9 cellular contexts compared by ENCODE assay signal in the genomic region with DNA sequence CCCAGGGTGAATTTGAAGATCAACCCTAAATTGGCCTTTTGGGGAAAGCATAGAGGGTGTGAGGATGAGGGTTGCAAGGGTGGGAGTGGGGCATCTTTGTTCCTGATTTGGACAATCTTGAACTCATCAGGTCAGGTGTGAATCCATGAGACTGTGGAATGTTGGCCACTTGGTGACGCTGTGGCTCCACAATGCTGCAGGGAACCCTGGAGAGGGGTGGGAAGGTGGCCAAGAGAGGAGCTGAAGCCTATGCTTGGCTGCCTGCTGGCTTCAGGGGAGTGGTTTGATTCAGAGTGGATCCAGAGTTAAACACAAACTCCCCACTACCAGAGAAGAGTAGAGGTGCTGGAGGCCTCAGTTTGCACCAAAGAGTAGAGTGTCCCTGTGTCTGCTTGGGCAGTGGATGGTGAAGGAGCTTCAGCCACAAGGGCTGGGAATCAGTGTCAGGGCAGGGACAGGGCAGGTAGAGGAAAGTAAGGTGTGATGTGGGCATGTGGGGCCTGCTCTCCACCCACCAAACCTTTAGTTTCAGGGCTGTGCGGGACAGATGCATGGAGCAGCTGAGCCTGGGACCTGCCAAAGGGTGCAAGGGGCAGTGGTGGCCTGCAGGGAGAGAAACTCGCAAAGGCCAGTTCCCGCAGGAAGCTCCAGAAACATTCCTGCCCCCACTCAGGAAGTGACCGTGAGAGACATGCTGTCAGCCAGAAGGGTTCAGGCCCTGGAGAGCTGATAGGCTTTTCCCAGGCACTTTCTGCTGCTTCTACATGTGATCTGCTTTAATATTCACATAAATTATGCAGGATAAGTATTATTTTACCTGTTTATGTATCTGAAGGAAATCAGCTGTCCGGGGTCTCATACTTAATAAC.
A peak's percentile ranks its signal among the peaks of the same experiment; 100 is the strongest.
DNase-seq lines count a peak whose midpoint lies in the region; FAIRE-seq and TF ChIP-seq lines count a peak whose summit lies in the region.
"Had no signal": no experiment of that assay in that cellular context is flagged by ENCODE, and none has a peak within 500 bp of the region (broad histone marks: within the 10 kb centered on the region; RNA-seq: fewer than 3 reads in every experiment).

No MANE protein-coding gene starts in this region.

- peak; percentile 47 for TF ChIP-seq CTCF in NB4 (IDR thresholded peaks at IDR 0.05; ENCODE audit: low read depth, low read length)
- peak; percentile 45 for TF ChIP-seq CTCF in astrocyte of the cerebellum (IDR thresholded peaks at IDR 0.05; ENCODE audit: low read depth, low read length, missing control alignments)
- TF ChIP-seq CTCF in osteocyte (IDR thresholded peaks at IDR 0.05): peak; percentile 9

- FAIRE-seq in HTR-8/SVneo (lab: Jason Lieb, UNC): no peak

- DNase-seq in NCI-H1417 (lab: John Stamatoyannopoulos, UW) (peak in 2 of 3 experiments; percentile 7 to 85), NCI-H1417 treated with DMSO at 0.1 percent for 48 hours (lab: John Stamatoyannopoulos, UW) (no peak), NB4 (ENCODE audit: low read depth) (peak; percentile 44), astrocyte of the cerebellum (ENCODE audit: low read depth) (no peak), osteocyte (ENCODE audit: extremely low spot score, unreplicated experiment) (no peak), CD1c-positive myeloid dendritic cell (ENCODE audit: extremely low spot score) (no peak), HTR-8/SVneo (ENCODE audit: insufficient read length, low spot score) (no peak)
- DNase-seq in stimulated activated naive CD4-positive, alpha-beta T cell treated with Interleukin-2 at 50 U/mL for 16 hours (lab: John Stamatoyannopoulos, UW): no peak

- in situ Hi-C loops in astrocyte of the cerebellum (cut with HindIII; ENCODE audit: low sequenced_read_pairs): no loop called here

- H3K4me1 Mint-ChIP-seq in osteocyte (ENCODE audit: unreplicated experiment): no peaks in the 10 kb centered on the region
- H3K4me1 Mint-ChIP-seq: B cell had no signal

- no peak for TF ChIP-seq POLR2A in NB4 (IDR thresholded peaks at IDR 0.05; ENCODE audit: extremely low read depth, insufficient read length)

- H3K27me3 Mint-ChIP-seq in osteocyte (ENCODE audit: unreplicated experiment): peaks cover 9% of the 10 kb centered on the region
- H3K27me3 Mint-ChIP-seq: B cell had no signal

- no peak overlapping the region for H3K27ac Mint-ChIP-seq in osteocyte (ENCODE audit: unreplicated experiment)
- H3K27ac Mint-ChIP-seq: B cell had no signal

- no peak overlapping the region for H3K4me3 Mint-ChIP-seq in osteocyte (ENCODE audit: unreplicated experiment)
- H3K4me3 Mint-ChIP-seq: B cell had no signal

- no peaks in the 10 kb centered on the region for H3K9me3 Mint-ChIP-seq in osteocyte (ENCODE audit: unreplicated experiment)

- H3K4me3 ChIP-seq in NB4 (ENCODE audit: low read depth, low read length): no peak overlapping the region
- H3K4me3 ChIP-seq in astrocyte of the cerebellum (ENCODE audit: low read depth, low read length): no peak overlapping the region

- no peaks in the 10 kb centered on the region for H3K36me3 Mint-ChIP-seq in osteocyte (ENCODE audit: unreplicated experiment)

Comparison
In these comparisons a context has a peak if more than half of its experiments do, and no peak if none do; other contexts are left out.
1. DNase-seq: peak in NCI-H1417 (2 of 3) and NB4 (single experiment); none in NCI-H1417 treated with DMSO at 0.1 percent for 48 hours (single experiment), astrocyte of the cerebellum (single experiment), osteocyte (single experiment), stimulated activated naive CD4-positive, alpha-beta T cell treated with Interleukin-2 at 50 U/mL for 16 hours (single experiment), CD1c-positive myeloid dendritic cell (single experiment) and HTR-8/SVneo (single experiment).
2. Peak in every context shown above with its lines, with median percentiles within 50 percentile points of each other: CTCF ChIP-seq.